In genomic region chr1:224237094-224237881, GRCh38 we compare ENCODE assay signal across 32 cellular contexts.
"Had no signal": no experiment of that assay in that cellular context is flagged by ENCODE, and none has a peak within 500 bp of the region (broad histone marks: within the 10 kb centered on the region; RNA-seq: fewer than 3 reads in every experiment).

No MANE protein-coding gene starts in this region.

- H3K9me3 Mint-ChIP-seq: activated naive CD4-positive, alpha-beta T cell treated with anti-CD3 and anti-CD28 coated beads, Interleukin-2, amount 50 U/mL, for 24 hours; activated naive CD8-positive, alpha-beta T cell treated with anti-CD3 and anti-CD28 coated beads, Interleukin-2, amount 50 U/mL, for 24 hours; naive thymus-derived CD8-positive, alpha-beta T cell; neural crest cell; stimulated activated naive B cell treated with anti-CD40 and anti-IgM and Interleukin-4, amounts not matched to agents 10 μg/mL and 1 μg/mL and 100 μg/mL, for 72 hours; T-helper 1 cell treated with Interleukin-12 subunit alpha and Interleukin-12 subunit beta and Interleukin-4 antibody, amounts not matched to agents 30 μg/mL and 1 μg/mL, for 36 hours had no signal

- H3K4me1 Mint-ChIP-seq: activated naive CD4-positive, alpha-beta T cell treated with anti-CD3 and anti-CD28 coated beads, Interleukin-2, amount 50 U/mL, for 24 hours; activated naive CD8-positive, alpha-beta T cell treated with anti-CD3 and anti-CD28 coated beads, Interleukin-2, amount 50 U/mL, for 24 hours had no signal

- H3K4me1 ChIP-seq: foreskin keratinocyte, left ventricle myocardium inferior, parathyroid adenoma, psoas muscle, stomach, suprapubic skin, tibial artery had no signal

- ATAC-seq: activated naive CD8-positive, alpha-beta T cell treated with anti-CD3 and anti-CD28 coated beads, Interleukin-2, amount 50 U/mL, for 24 hours; foreskin keratinocyte; heart right ventricle; naive thymus-derived CD8-positive, alpha-beta T cell; psoas muscle; stimulated activated naive B cell treated with anti-CD40 and anti-IgM and Interleukin-4, amounts not matched to agents 10 μg/mL and 1 μg/mL and 100 μg/mL, for 72 hours had no signal

- H3K9me3 ChIP-seq: heart right ventricle, left ventricle myocardium inferior, psoas muscle, stomach, suprapubic skin, tibial artery had no signal

- H3K27ac Mint-ChIP-seq: activated naive CD4-positive, alpha-beta T cell treated with anti-CD3 and anti-CD28 coated beads, Interleukin-2, amount 50 U/mL, for 24 hours; activated naive CD8-positive, alpha-beta T cell treated with anti-CD3 and anti-CD28 coated beads, Interleukin-2, amount 50 U/mL, for 24 hours; stimulated activated naive B cell treated with anti-CD40 and anti-IgM and Interleukin-4, amounts not matched to agents 10 μg/mL and 1 μg/mL and 100 μg/mL, for 72 hours; T-helper 1 cell treated with Interleukin-12 subunit alpha and Interleukin-12 subunit beta and Interleukin-4 antibody, amounts not matched to agents 30 μg/mL and 1 μg/mL, for 36 hours had no signal

- FAIRE-seq: endothelial cell of umbilical vein, islet of Langerhans, TTC549, urothelium cell line had no signal

- H3K4me3 ChIP-seq: heart right ventricle, left ventricle myocardium inferior, psoas muscle, smooth muscle cell, stomach, suprapubic skin, tibial artery had no signal

- H3K27ac ChIP-seq: foreskin keratinocyte, left ventricle myocardium inferior, parathyroid adenoma, psoas muscle, stomach, suprapubic skin, tibial artery, VCaP had no signal

- H3K27me3 ChIP-seq: foreskin keratinocyte, heart right ventricle, stomach, suprapubic skin, tibial artery had no signal

- H3K4me3 Mint-ChIP-seq: activated naive CD4-positive, alpha-beta T cell treated with anti-CD3 and anti-CD28 coated beads, Interleukin-2, amount 50 U/mL, for 24 hours; activated naive CD8-positive, alpha-beta T cell treated with anti-CD3 and anti-CD28 coated beads, Interleukin-2, amount 50 U/mL, for 24 hours; naive thymus-derived CD8-positive, alpha-beta T cell; neural crest cell; stimulated activated naive B cell treated with anti-CD40 and anti-IgM and Interleukin-4, amounts not matched to agents 10 μg/mL and 1 μg/mL and 100 μg/mL, for 72 hours; T-helper 1 cell treated with Interleukin-12 subunit alpha and Interleukin-12 subunit beta and Interleukin-4 antibody, amounts not matched to agents 30 μg/mL and 1 μg/mL, for 36 hours had no signal

- H3K27me3 Mint-ChIP-seq: activated naive CD4-positive, alpha-beta T cell treated with anti-CD3 and anti-CD28 coated beads, Interleukin-2, amount 50 U/mL, for 24 hours; activated naive CD8-positive, alpha-beta T cell treated with anti-CD3 and anti-CD28 coated beads, Interleukin-2, amount 50 U/mL, for 24 hours; naive thymus-derived CD8-positive, alpha-beta T cell; stimulated activated naive B cell treated with anti-CD40 and anti-IgM and Interleukin-4, amounts not matched to agents 10 μg/mL and 1 μg/mL and 100 μg/mL, for 72 hours had no signal

- DNase-seq: activated CD4-positive, alpha-beta T cell treated with anti-CD3 and anti-CD28 coated beads for 4 hours; activated CD4-positive, alpha-beta T cell treated with anti-CD3 and anti-CD28 coated beads, Interleukin-2, amount 50 U/mL, for 48 hours; activated CD8-positive, alpha-beta memory T cell treated with anti-CD3 and anti-CD28 coated beads for 24 hours; activated naive CD8-positive, alpha-beta T cell treated with anti-CD3 and anti-CD28 coated beads, Interleukin-2, amount 50 U/mL, for 24 hours; amygdala; caudate nucleus; foreskin keratinocyte; heart right ventricle; left ventricle myocardium inferior; midbrain; naive thymus-derived CD8-positive, alpha-beta T cell; occipital lobe; psoas muscle; stimulated activated CD4-positive, alpha-beta T cell treated with anti-CD3 and anti-CD28 coated beads, Interleukin-1b, Interleukin-23, amount 100 ng/mL, for 48 hours; stimulated activated CD4-positive, alpha-beta T cell treated with anti-CD3 and anti-CD28 coated beads, Interleukin-4, amount 100 ng/mL, for 4 hours; stimulated activated CD8-positive, alpha-beta memory T cell treated with anti-CD3 and anti-CD28 coated beads, Interleukin-4, amount 100 ng/mL, for 48 hours; stimulated activated naive B cell treated with anti-CD40 and anti-IgM and Interleukin-4, amounts not matched to agents 10 μg/mL and 1 μg/mL and 100 μg/mL, for 72 hours; stomach; SW 1271; T-helper 9 cell had no signal
